ENCODE assay signal across 13 cellular contexts in the genomic region with DNA sequence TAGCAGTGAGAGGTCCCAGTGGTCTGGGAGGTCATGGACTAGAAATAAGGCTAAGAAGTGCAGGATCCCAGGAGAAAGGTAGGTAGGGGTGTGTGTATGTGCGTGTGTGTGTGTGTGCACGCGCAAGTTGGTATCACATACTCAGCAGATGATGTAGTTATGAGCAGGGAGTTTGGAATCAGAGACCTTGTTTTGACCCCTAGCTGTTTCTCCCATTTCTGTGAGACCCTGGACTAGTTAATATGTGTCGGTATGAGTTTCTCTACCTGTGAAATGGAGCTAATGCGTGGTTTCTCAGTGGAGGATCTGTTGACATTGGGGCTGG. TPM values are rescaled to one million over a fixed set of nuclear protein-coding genes. Genes with fewer than 3 reads are reported as not detected.
A peak's percentile ranks its signal among the peaks of the same experiment; 100 is the strongest.
DNase-seq lines count a peak whose midpoint lies in the region; ATAC-seq and TF ChIP-seq lines count a peak whose summit lies in the region.
"Had no signal": no experiment of that assay in that cellular context is flagged by ENCODE, and none has a peak within 500 bp of the region (broad histone marks: within the 10 kb centered on the region; RNA-seq: fewer than 3 reads in every experiment).

No MANE protein-coding gene starts in this region.

- H3K4me1 ChIP-seq in H9 (ENCODE audit: insufficient read depth, low read length) (peaks cover 4% of the 10 kb centered on the region; the same call in 1 of the 2 replicates), duodenal mucosa (ENCODE audit: control insufficient read depth in 1 of 2, insufficient read depth in 2 of 2, low read length in 2 of 2) (peaks cover 0 to 5% of the 10 kb centered on the region in 2 donors), lung (ENCODE audit: control insufficient read depth in 2 of 2, insufficient read depth in 2 of 2, low read length in 2 of 2) (peaks cover 4 to 7% of the 10 kb centered on the region in 2 donors), stomach (peaks cover 0 to 36% (median 18%) of the 10 kb centered on the region in 4 donors)

- H3K18ac ChIP-seq in H9 (ENCODE audit: insufficient read length, low read depth, low read length), result no peak overlapping the region

- no peak overlapping the region for H2BK20ac ChIP-seq in H9 (ENCODE audit: low read depth, low read length, poor library complexity, severe bottlenecking)

- H3K4ac ChIP-seq in H9 (ENCODE audit: low read depth, low read length), result no peak overlapping the region

- peaks cover 8% of the 10 kb centered on the region for H3K23me2 ChIP-seq in H9 (ENCODE audit: insufficient read length, low read depth, low read length, poor library complexity, severe bottlenecking)

- H3K14ac ChIP-seq in H9 (ENCODE audit: insufficient read depth, low read length), result no peak overlapping the region

- intact Hi-C loops in stomach (cut with DNase I; ENCODE audit: low total_unique reads), result no loop called here

- no peak overlapping the region for H2AFZ ChIP-seq in H9 (ENCODE audit: low read length)

- H3K27me3 ChIP-seq in H9 (ENCODE audit: insufficient read depth, low read length), result no peaks in the 10 kb centered on the region
- peaks cover 0 to 6% of the 10 kb centered on the region in 2 donors for H3K27me3 ChIP-seq in duodenal mucosa (ENCODE audit: control insufficient read depth in 1 of 2, insufficient read depth in 2 of 2, low read length in 2 of 2)
- no peaks in the 10 kb centered on the region for H3K27me3 ChIP-seq in lung (ENCODE audit: control insufficient read depth, insufficient read depth)
- peaks cover 0 to 7% (median 0%) of the 10 kb centered on the region in 3 donors for H3K27me3 ChIP-seq in stomach

- no peaks in the 10 kb centered on the region for H3K27me3 Mint-ChIP-seq in H9 (ENCODE audit: low read depth)

- H3K79me1 ChIP-seq in H9 (ENCODE audit: insufficient read depth, low read depth, low read length, poor library complexity, severe bottlenecking), result no peaks in the 10 kb centered on the region

- H3K56ac ChIP-seq in H9 (ENCODE audit: insufficient read length, low read depth, low read length), result no peak overlapping the region

- no peak overlapping the region for H2BK5ac ChIP-seq in H9 (ENCODE audit: insufficient read length, low read length)

- H3K23ac ChIP-seq in H9 (ENCODE audit: insufficient read length, low read depth, low read length), result no peak overlapping the region

- H4K8ac ChIP-seq in H9 (replicated peaks; ENCODE audit: insufficient read length, low read depth, low read length), result no peak overlapping the region

- TF ChIP-seq CTCF in H9 (conservative IDR thresholded peaks at IDR 0.05), result no peak
- no peak for TF ChIP-seq CTCF in lung (IDR thresholded peaks at IDR 0.05; ENCODE audit: control extremely low read depth, extremely low read depth)
- no peak for TF ChIP-seq CTCF in stomach (IDR thresholded peaks at IDR 0.05)

- H4K5ac ChIP-seq in H9 (ENCODE audit: insufficient read length, low read depth, low read length), result no peak overlapping the region

- no peak for ATAC-seq in lung (ENCODE audit: insufficient read depth, low FRiP score)
- no peak for ATAC-seq in HG02840 (IDR thresholded peaks at IDR 0.05; ENCODE audit: low FRiP score, unreplicated experiment)
- ATAC-seq in activated CD4-positive, CD25-positive, alpha-beta regulatory T cell treated with anti-CD3 and anti-CD28 coated beads, Interleukin-2, amount 50 U/mL, for 24 hours, result no peak
- ATAC-seq: T-cell had no signal

- H3K9me3 ChIP-seq in H9 (ENCODE audit: control insufficient read depth, low read depth, low read length) (no peaks in the 10 kb centered on the region), duodenal mucosa (ENCODE audit: control insufficient read depth in 1 of 2, low read length in 2 of 2) (no peaks in the 10 kb centered on the region), lung (ENCODE audit: control insufficient read depth in 2 of 2, insufficient read depth in 1 of 2, low read length in 1 of 2) (no peaks in the 10 kb centered on the region), stomach (no peaks in the 10 kb centered on the region)

- no peak overlapping the region for H2AK5ac ChIP-seq in H9 (ENCODE audit: insufficient read length, low read length)

- H3K36me3 ChIP-seq in duodenal mucosa (ENCODE audit: control insufficient read depth in 1 of 2, insufficient read depth in 2 of 2, low read length in 2 of 2) (no peaks in the 10 kb centered on the region), lung (ENCODE audit: control insufficient read depth in 2 of 2, insufficient read depth in 2 of 2, low read length in 2 of 2) (peaks cover 0 to 7% of the 10 kb centered on the region in 2 donors), stomach (peaks cover 0 to 19% (median 15%) of the 10 kb centered on the region in 4 donors)

- peak overlapping the region; percentile 70 to 79 for H3K4me3 Mint-ChIP-seq in H9
- H3K4me3 Mint-ChIP-seq: T-cell had no signal

- no peak overlapping the region for H4K91ac ChIP-seq in H9 (ENCODE audit: insufficient read length, low read depth, low read length)

- H3K4me3 ChIP-seq in duodenal mucosa (ENCODE audit: low read depth in 1 of 2, low read length in 2 of 2), result peak overlapping the region; percentile 34 to 38
- peak overlapping the region; percentile 62 for H3K4me3 ChIP-seq in lung
- peak overlapping the region; percentile 54 to 69 (median 60) for H3K4me3 ChIP-seq in stomach

- no CpG with 5 or more reads among the region's 5 CpGs for WGBS in H9 (ENCODE audit: extremely low coverage, insufficient read length, low lambda C conversion rate)
- 52 to 70% methylated on average over 5 of the region's 5 CpGs for WGBS in lung, 2 donors
- 54 to 78% (median 67%) methylated on average over 4 to 5 of the region's 5 CpGs for whole genome bisulfite sequencing in stomach, 5 donors

- no peaks in the 10 kb centered on the region for H3K9me3 Mint-ChIP-seq in H9
- H3K9me3 Mint-ChIP-seq: T-cell had no signal

- H3K36me3 Mint-ChIP-seq in H9 (ENCODE audit: insufficient read depth in 1 of 3, low read depth in 3 of 3), result peaks cover 15 to 30% (median 18%) of the 10 kb centered on the region in 3 experiments; a peak in 6 of 7 replicates
- H3K36me3 Mint-ChIP-seq: T-cell had no signal

- H3K79me2 ChIP-seq in H9 (ENCODE audit: insufficient read depth, low read length), result no peaks in the 10 kb centered on the region

- no peak overlapping the region for H2BK12ac ChIP-seq in H9 (ENCODE audit: insufficient read length, low read depth, low read length)

- no peak overlapping the region for H3T11ph ChIP-seq in H9 (ENCODE audit: low read length)

- H2BK15ac ChIP-seq in H9 (ENCODE audit: low read depth, low read length), result no peak overlapping the region

- H3K4me2 ChIP-seq in H9 (ENCODE audit: insufficient read depth, insufficient read length, low read length), result peak overlapping the region; percentile 57

- no peak overlapping the region for H3K27ac ChIP-seq in H9 (ENCODE audit: insufficient read length, low read depth, low read length)
- H3K27ac ChIP-seq in duodenal mucosa (ENCODE audit: low read depth, low read length), result peak overlapping the region; percentile 30
- peak overlapping the region; percentile 34 to 94 for H3K27ac ChIP-seq in lung (ENCODE audit: low read depth in 1 of 2, low read length in 1 of 2)
- peak overlapping the region; percentile 87 to 92 (median 90) for H3K27ac ChIP-seq in stomach

- TF ChIP-seq EP300 in stomach (IDR thresholded peaks at IDR 0.05), result no peak

- H3K4me1 Mint-ChIP-seq in H9, result peaks cover 24 to 54% of the 10 kb centered on the region in 2 experiments

- H3K27ac Mint-ChIP-seq in H9, result peak overlapping the region; percentile 17 to 28 (median 19); a peak in 4 of 7 replicates
- H3K27ac Mint-ChIP-seq: T-cell had no signal

- H4K20me1 ChIP-seq in H9 (ENCODE audit: control insufficient read depth, insufficient read depth, insufficient read length), result no peaks in the 10 kb centered on the region

- DNase-seq in H9, result no peak
- no peak for DNase-seq in lung (ENCODE audit: low spot score)
- DNase-seq in stomach, result no peak
- DNase-seq in T1000 (lab: John Stamatoyannopoulos, UW), result no peak
- no peak for DNase-seq in anterior cingulate cortex (lab: John Stamatoyannopoulos, UW)
- DNase-seq: activated gamma-delta T cell; DND-41; NCI-H446; stimulated activated CD4-positive, alpha-beta T cell treated with anti-CD3 and anti-CD28 coated beads, Interleukin-15, amount 100 ng/mL, for 24 hours; T-cell had no signal

- no peak for TF ChIP-seq POLR2A in stomach (IDR thresholded peaks at IDR 0.05)

- H3K9ac ChIP-seq in H9 (ENCODE audit: extremely low read depth, insufficient read length, low read length) (no peak overlapping the region), duodenal mucosa (ENCODE audit: low read depth in 1 of 2, low read length in 2 of 2) (peak overlapping the region in 1 of 2 donors; percentile 35)

- H2BK120ac ChIP-seq in H9 (ENCODE audit: low read depth, low read length, poor library complexity, severe bottlenecking), result no peak overlapping the region

RNA-seq across cellular contexts. Expression of a gene that starts 1.3 kb away (rescaled TPM):
- total RNA-seq in H9 (2021), result 35.2 and 37.9 TPM in 2 replicates
- 100 to 1,000 TPM; 102 to 407 TPM for total RNA-seq in lung
- 100 to 1,000 TPM; 214 to 418 TPM for polyA plus RNA-seq in lung
- 100 to 1,000 TPM in 4 of 5 donors, 10 to 100 TPM in 1; 17.4 to 247 (median 153) TPM for total RNA-seq in stomach
- 100 to 1,000 TPM in 2 of 3 donors, 10 to 100 TPM in 1; 84.4 to 212 (median 111) TPM for polyA plus RNA-seq in stomach

RNA-seq across cellular contexts. Expression of a gene that starts 31.3 kb away (rescaled TPM):
- total RNA-seq in H9 (2021), result 38.2 and 38.9 TPM in 2 replicates
- total RNA-seq in lung, result 10 to 100 TPM; 38.9 to 97.1 TPM
- 100 to 1,000 TPM in 1 of 2 donors, 10 to 100 TPM in 1; 44.9 to 129 TPM for polyA plus RNA-seq in lung
- 10 to 100 TPM in 4 of 5 donors, 1 to 10 TPM in 1; 2.2 to 57.8 (median 21.3) TPM for total RNA-seq in stomach
- polyA plus RNA-seq in stomach, result 10 to 100 TPM; 47.3 to 73.0 (median 71.4) TPM

RNA-seq across cellular contexts. Expression of a gene that starts 50.9 kb away (rescaled TPM):
- total RNA-seq in H9 (2021), result 0.13 TPM in 1 of 2 replicates, not detected in the other
- total RNA-seq in lung, result 1 to 10 TPM; 1.3 to 1.5 TPM
- 1 to 10 TPM in 1 of 2 donors, under 1 TPM in 1; 0.71 to 3.1 TPM for polyA plus RNA-seq in lung
- total RNA-seq in stomach, result 1 to 10 TPM in 1 of 5 donors, under 1 TPM in 1, not detected in 3; 0.29 to 1.5 TPM
- polyA plus RNA-seq in stomach, result 1 to 10 TPM in 1 of 3 donors, under 1 TPM in 2; 0.62 to 3.2 (median 0.68) TPM

RNA-seq across cellular contexts. Expression of a gene that starts 58.8 kb away (rescaled TPM):
- total RNA-seq in H9 (2021) (35.5 and 37.4 TPM in 2 replicates), lung (10 to 100 TPM in 1 of 2 donors, 1 to 10 TPM in 1; 6.5 to 12.4 TPM), stomach (10 to 100 TPM in 3 of 5 donors, 1 to 10 TPM in 1, not detected in 1; 2.7 to 14.0 (median 11.2) TPM)
- polyA plus RNA-seq in lung (10 to 100 TPM in 1 of 2 donors, 1 to 10 TPM in 1; 6.9 to 16.6 TPM), stomach (10 to 100 TPM in 1 of 3 donors, 1 to 10 TPM in 2; 7.1 to 14.7 (median 9.2) TPM)
